Comparison of ENCODE assay signal across 1 cellular context in genomic region chr4:146271466-146271865, GRCh38.
A peak's percentile ranks its signal among the peaks of the same experiment; 100 is the strongest.
TF ChIP-seq lines count a peak whose summit lies in the region.

No MANE protein-coding gene starts in this region.

TF ChIP-seq in GM12878, 131 proteins besides CTCF, POLR2A, EP300 and RAD21 (continued from another document and continues in another):
- TF ChIP-seq ATF3 (IDR thresholded peaks at IDR 0.05; ENCODE audit: borderline replicate concordance, extremely low read depth, low read depth, low read length) (no peak), NFIC (IDR thresholded peaks at IDR 0.05; ENCODE audit: low read depth, low read length) (peak; percentile 91), KAT2A (conservative IDR thresholded peaks at IDR 0.05; ENCODE audit: control insufficient read depth, low read depth, low read length) (no peak), GABPA (IDR thresholded peaks at IDR 0.05; ENCODE audit: low read depth) (peak; percentile 30; the same call in 1 of the 2 replicates), HSF1 (IDR thresholded peaks at IDR 0.05; ENCODE audit: low read depth, low read length) (no peak), YY1 (IDR thresholded peaks at IDR 0.05; ENCODE audit: low read depth, low read length) (peak; percentile 85), TBL1XR1 (IDR thresholded peaks at IDR 0.05; ENCODE audit: low read depth, low read length) (peak; percentile 62; the same call in 1 of the 2 replicates), KLF5 (IDR thresholded peaks at IDR 0.05; ENCODE audit: partially characterized antibody) (no peak), BMI1 (IDR thresholded peaks at IDR 0.05; ENCODE audit: borderline replicate concordance) (no peak), CBX5 (IDR thresholded peaks at IDR 0.05; ENCODE audit: low read depth) (no peak), STAT1 (conservative IDR thresholded peaks at IDR 0.05) (no peak), TARDBP (IDR thresholded peaks at IDR 0.05; ENCODE audit: borderline replicate concordance) (no peak), BRCA1 (IDR thresholded peaks at IDR 0.05; ENCODE audit: low read depth, low read length) (no peak), ZNF217 (IDR thresholded peaks at IDR 0.05) (no peak), SPI1 (IDR thresholded peaks at IDR 0.05; ENCODE audit: borderline replicate concordance, insufficient read depth, low read depth, low read length) (peak; percentile 72; the same call in 1 of the 2 replicates), SREBF2 (IDR thresholded peaks at IDR 0.05; ENCODE audit: low read length) (no peak), RAD51 (IDR thresholded peaks at IDR 0.05) (no peak), ZBED1 (IDR thresholded peaks at IDR 0.05; ENCODE audit: borderline replicate concordance) (no peak), GATAD2B (conservative IDR thresholded peaks at IDR 0.05; ENCODE audit: low read depth) (0 out of 2 replicates have a peak, but pooled peaks have one; percentile 34), RFX5 (IDR thresholded peaks at IDR 0.05; ENCODE audit: low read depth, low read length) (no peak), MEF2A (IDR thresholded peaks at IDR 0.05; ENCODE audit: insufficient read depth, low read depth, low read length) (peak; percentile 76; the same call in 1 of the 2 replicates), MXI1 (IDR thresholded peaks at IDR 0.05; ENCODE audit: low read depth, low read length) (no peak), PRDM15 (CRISPR knock-in tag; IDR thresholded peaks at IDR 0.05) (no peak), E4F1 (IDR thresholded peaks at IDR 0.05; ENCODE audit: borderline replicate concordance, partially characterized antibody) (no peak), NFYA (IDR thresholded peaks at IDR 0.05; ENCODE audit: borderline replicate concordance, low read depth, low read length) (no peak), SIX5 (IDR thresholded peaks at IDR 0.05; ENCODE audit: low read depth, low read length, severe bottlenecking) (no peak), ZBTB40 (IDR thresholded peaks at IDR 0.05; ENCODE audit: borderline replicate concordance) (no peak), DPF2 (IDR thresholded peaks at IDR 0.05) (peak; percentile 63), TCF12 (IDR thresholded peaks at IDR 0.05; ENCODE audit: low read depth, low read length) (no peak), SIN3A (IDR thresholded peaks at IDR 0.05; ENCODE audit: low read depth, low read length) (no peak), ETV6 (conservative IDR thresholded peaks at IDR 0.05 in 1 of 2, IDR thresholded peaks at IDR 0.05 in 1 of 2; ENCODE audit: borderline replicate concordance in 1 of 2, low read depth in 1 of 2) (peak in 1 of 2 experiments; percentile 67; a peak in 1 of 4 replicates), REST (IDR thresholded peaks at IDR 0.05; ENCODE audit: low read depth, low read length) (0 out of 2 replicates have a peak, but pooled peaks have one; percentile 28), IKZF2 (IDR thresholded peaks at IDR 0.05) (peak; percentile 93 to 95), ELK1 (IDR thresholded peaks at IDR 0.05; ENCODE audit: low read depth, low read length) (no peak), PAX5 (IDR thresholded peaks at IDR 0.05; ENCODE audit: borderline replicate concordance, low read depth, low read length) (peak; percentile 39; the same call in 1 of the 2 replicates), NRF1 (conservative IDR thresholded peaks at IDR 0.05; ENCODE audit: low read depth, low read length) (no peak), CUX1 (IDR thresholded peaks at IDR 0.05; ENCODE audit: insufficient replicate concordance, low read depth, low read length) (peak; percentile 27)
